ENCODE assay signal across 16 cellular contexts in genomic region chr17:32016231-32016630, GRCh38. TPM values are rescaled to one million over a fixed set of nuclear protein-coding genes. Genes with fewer than 3 reads are reported as not detected.
DNase-seq lines count a peak whose midpoint lies in the region; ATAC-seq and TF ChIP-seq lines count a peak whose summit lies in the region.
"Had no signal": no experiment of that assay in that cellular context is flagged by ENCODE, and none has a peak within 500 bp of the region (broad histone marks: within the 10 kb centered on the region; RNA-seq: fewer than 3 reads in every experiment).

No MANE protein-coding gene starts in this region.

- no peak overlapping the region for H2BK20ac ChIP-seq in H9 (ENCODE audit: low read depth, low read length, poor library complexity, severe bottlenecking)

- no peaks in the 10 kb centered on the region for H3K36me3 ChIP-seq in GM23338 (ENCODE audit: insufficient read depth)
- H3K36me3 ChIP-seq in naive thymus-derived CD4-positive, alpha-beta T cell (ENCODE audit: control insufficient read depth in 2 of 3, insufficient read depth in 3 of 3, low read length in 3 of 3), result peaks cover 0 to 11% (median 6%) of the 10 kb centered on the region in 3 experiments
- H3K36me3 ChIP-seq: uterus had no signal

- CTCF ChIA-PET in naive thymus-derived CD4-positive, alpha-beta T cell (lab: Charles Lee), result interaction anchor here (0.8 to 1.2 kb wide), 2 partner anchors 9 to 123 kb away, joined by 3 to 4 read pairs; partner anchors contain the start of gene LRRC37B

- H3K4me1 Mint-ChIP-seq in GM23338, result peaks cover 2% of the 10 kb centered on the region; the same call in 2 of the 3 replicates
- peaks cover 39% of the 10 kb centered on the region for H3K4me1 Mint-ChIP-seq in T-helper 2 cell treated with Interferon-gamma antibody and Interleukin-4, amounts not matched to agents 5 μg/mL and 100 μg/mL, for 36 hours (ENCODE audit: low read depth)
- peaks cover 24 to 63% (median 51%) of the 10 kb centered on the region in 7 donors for H3K4me1 Mint-ChIP-seq in naive thymus-derived CD4-positive, alpha-beta T cell
- H3K4me1 Mint-ChIP-seq in H9, result no peaks in the 10 kb centered on the region

- POLR2A ChIA-PET in naive thymus-derived CD4-positive, alpha-beta T cell (lab: Charles Lee), result no interaction called here

- H3K9me3 ChIP-seq in naive thymus-derived CD4-positive, alpha-beta T cell (ENCODE audit: control insufficient read depth in 2 of 3, low read length in 3 of 3), result no peaks in the 10 kb centered on the region
- H3K9me3 ChIP-seq in H9 (ENCODE audit: control insufficient read depth, low read depth, low read length), result no peaks in the 10 kb centered on the region
- H3K9me3 ChIP-seq: lower lobe of right lung, uterus had no signal

- no peaks in the 10 kb centered on the region for H3K23me2 ChIP-seq in H9 (ENCODE audit: insufficient read length, low read depth, low read length, poor library complexity, severe bottlenecking)

- intact Hi-C loops in naive thymus-derived CD4-positive, alpha-beta T cell (cut with micrococcal nuclease), result no loop called here

- WGBS in H9 (ENCODE audit: extremely low coverage, insufficient read length, low lambda C conversion rate), result no CpG with 5 or more reads among the region's 7 CpGs

- no peaks in the 10 kb centered on the region for H3F3A ChIP-seq in GM23338 (replicated peaks; ENCODE audit: low read depth)

- H2AK5ac ChIP-seq in H9 (ENCODE audit: insufficient read length, low read length), result no peak overlapping the region

- no peak overlapping the region for H3K4ac ChIP-seq in H9 (ENCODE audit: low read depth, low read length)

- H3K4me2 ChIP-seq in GM23338, result no peak overlapping the region
- H3K4me2 ChIP-seq in H9 (ENCODE audit: insufficient read depth, insufficient read length, low read length), result no peak overlapping the region

- H4K91ac ChIP-seq in H9 (ENCODE audit: insufficient read length, low read depth, low read length), result no peak overlapping the region

- H3K9ac ChIP-seq in H9 (ENCODE audit: extremely low read depth, insufficient read length, low read length), result no peak overlapping the region
- H3K9ac ChIP-seq: parathyroid adenoma had no signal

- no peaks in the 10 kb centered on the region for H3K9me2 ChIP-seq in GM23338 (ENCODE audit: insufficient read depth)

- no peak overlapping the region for H2BK15ac ChIP-seq in H9 (ENCODE audit: low read depth, low read length)

- no peak overlapping the region for H3K14ac ChIP-seq in H9 (ENCODE audit: insufficient read depth, low read length)

- no peak overlapping the region for H3K4me3 ChIP-seq in GM23338
- H3K4me3 ChIP-seq in naive thymus-derived CD4-positive, alpha-beta T cell (ENCODE audit: low read length), result no peak overlapping the region
- H3K4me3 ChIP-seq: hepatocyte, lower lobe of right lung, uterus had no signal

- ATAC-seq in GM23338 (no peak), HG02588 (IDR thresholded peaks at IDR 0.05; ENCODE audit: unreplicated experiment) (no peak)
- no peak for ATAC-seq in naive thymus-derived CD4-positive, alpha-beta T cell
- ATAC-seq: HCT116, lower lobe of right lung had no signal

- H3K27ac Mint-ChIP-seq in GM23338, result 0 out of 2 replicates have a peak overlapping the region, but pooled peaks have one; percentile 1
- peak overlapping the region; percentile 74 for H3K27ac Mint-ChIP-seq in T-helper 2 cell treated with Interferon-gamma antibody and Interleukin-4, amounts not matched to agents 5 μg/mL and 100 μg/mL, for 36 hours
- H3K27ac Mint-ChIP-seq in naive thymus-derived CD4-positive, alpha-beta T cell, result peak overlapping the region in 8 of 9 donors; percentile 4 to 76 (median 48)
- no peak overlapping the region for H3K27ac Mint-ChIP-seq in H9

- no peak overlapping the region for H3K56ac ChIP-seq in H9 (ENCODE audit: insufficient read length, low read depth, low read length)

- H4K5ac ChIP-seq in H9 (ENCODE audit: insufficient read length, low read depth, low read length), result no peak overlapping the region

- H3K36me3 Mint-ChIP-seq in GM23338 (ENCODE audit: low read depth) (peaks cover 10% of the 10 kb centered on the region), H9 (ENCODE audit: insufficient read depth in 1 of 3, low read depth in 3 of 3) (peaks cover 0 to 19% (median 10%) of the 10 kb centered on the region in 3 experiments; a peak in 5 of 7 replicates)
- peaks cover 27% of the 10 kb centered on the region for H3K36me3 Mint-ChIP-seq in T-helper 2 cell treated with Interferon-gamma antibody and Interleukin-4, amounts not matched to agents 5 μg/mL and 100 μg/mL, for 36 hours (ENCODE audit: low read depth)
- H3K36me3 Mint-ChIP-seq in naive thymus-derived CD4-positive, alpha-beta T cell, result peaks cover 0 to 30% (median 8%) of the 10 kb centered on the region in 5 donors

- no peaks in the 10 kb centered on the region for H3K79me1 ChIP-seq in H9 (ENCODE audit: insufficient read depth, low read depth, low read length, poor library complexity, severe bottlenecking)

- TF ChIP-seq CTCF in GM23338 (conservative IDR thresholded peaks at IDR 0.05; ENCODE audit: low read depth in 2 of 2) (no peak), H9 (conservative IDR thresholded peaks at IDR 0.05) (no peak)

- H4K20me1 ChIP-seq in GM23338 (replicated peaks; ENCODE audit: insufficient read depth) (peaks cover 25% of the 10 kb centered on the region), H9 (ENCODE audit: control insufficient read depth, insufficient read depth, insufficient read length) (no peaks in the 10 kb centered on the region)

- H3T11ph ChIP-seq in H9 (ENCODE audit: low read length), result no peak overlapping the region

- no peak overlapping the region for H3K23ac ChIP-seq in H9 (ENCODE audit: insufficient read length, low read depth, low read length)

- H3K27ac ChIP-seq in GM23338 (ENCODE audit: low read depth) (peak overlapping the region; percentile 52; the same call in 1 of the 2 replicates), H9 (ENCODE audit: insufficient read length, low read depth, low read length) (no peak overlapping the region)
- H3K27ac ChIP-seq in naive thymus-derived CD4-positive, alpha-beta T cell (ENCODE audit: low read depth, low read length), result no peak overlapping the region
- H3K27ac ChIP-seq: hepatocyte, lower lobe of right lung, uterus had no signal

- H3K79me2 ChIP-seq in GM23338 (replicated peaks; ENCODE audit: insufficient read depth) (peaks cover 74% of the 10 kb centered on the region), H9 (ENCODE audit: insufficient read depth, low read length) (peaks cover 3% of the 10 kb centered on the region; the same call in 1 of the 2 replicates)

- H3K18ac ChIP-seq in H9 (ENCODE audit: insufficient read length, low read depth, low read length), result no peak overlapping the region

- H2BK5ac ChIP-seq in H9 (ENCODE audit: insufficient read length, low read length), result no peak overlapping the region

- H3K4me1 ChIP-seq in GM23338 (ENCODE audit: insufficient read depth) (peaks cover 4% of the 10 kb centered on the region), H9 (ENCODE audit: insufficient read depth, low read length) (no peaks in the 10 kb centered on the region)
- H3K4me1 ChIP-seq in naive thymus-derived CD4-positive, alpha-beta T cell (ENCODE audit: control insufficient read depth in 2 of 2, insufficient read depth in 2 of 2, low read length in 2 of 2), result peaks cover 0 to 8% of the 10 kb centered on the region in 2 donors
- H3K4me1 ChIP-seq: uterus had no signal

- DNase-seq in CD1c-positive myeloid dendritic cell (ENCODE audit: extremely low spot score) (peak; percentile 64), GM23338 (ENCODE audit: low spot score) (no peak), H9 (no peak), NCI-H524 treated with DMSO at 0.1 percent for 48 hours (lab: John Stamatoyannopoulos, UW) (no peak)
- DNase-seq in T-helper 2 cell treated with Interferon-gamma antibody and Interleukin-4, amounts not matched to agents 5 μg/mL and 100 μg/mL, for 36 hours (ENCODE audit: low spot score), result no peak
- no peak for DNase-seq in naive thymus-derived CD4-positive, alpha-beta T cell
- DNase-seq: activated naive CD4-positive, alpha-beta T cell; islet precursor cell; Karpas-422; lower lobe of right lung; stimulated activated CD4-positive, alpha-beta T cell treated with anti-CD3 and anti-CD28 coated beads, Interleukin-1b, Interleukin-23, amount 100 ng/mL, for 48 hours; uterus had no signal

- H2AFZ ChIP-seq in GM23338, result no peak overlapping the region
- no peak overlapping the region for H2AFZ ChIP-seq in H9 (ENCODE audit: low read length)
- H2AFZ ChIP-seq: hepatocyte had no signal

- H4K8ac ChIP-seq in H9 (replicated peaks; ENCODE audit: insufficient read length, low read depth, low read length), result no peak overlapping the region

- no peak overlapping the region for H2BK120ac ChIP-seq in H9 (ENCODE audit: low read depth, low read length, poor library complexity, severe bottlenecking)

- no peak overlapping the region for H2BK12ac ChIP-seq in H9 (ENCODE audit: insufficient read length, low read depth, low read length)

- no peaks in the 10 kb centered on the region for H3K27me3 ChIP-seq in GM23338 (ENCODE audit: insufficient read depth)
- H3K27me3 ChIP-seq in naive thymus-derived CD4-positive, alpha-beta T cell (ENCODE audit: control insufficient read depth in 2 of 2, insufficient read depth in 2 of 2, low read length in 2 of 2), result no peaks in the 10 kb centered on the region
- no peaks in the 10 kb centered on the region for H3K27me3 ChIP-seq in H9 (ENCODE audit: insufficient read depth, low read length)
- H3K27me3 ChIP-seq: hepatocyte, uterus had no signal

- H3K4me3 Mint-ChIP-seq in GM23338 (no peak overlapping the region), H9 (no peak overlapping the region)
- peak overlapping the region; percentile 62 for H3K4me3 Mint-ChIP-seq in T-helper 2 cell treated with Interferon-gamma antibody and Interleukin-4, amounts not matched to agents 5 μg/mL and 100 μg/mL, for 36 hours
- peak overlapping the region in 7 of 10 donors; percentile 20 to 62 (median 50) for H3K4me3 Mint-ChIP-seq in naive thymus-derived CD4-positive, alpha-beta T cell

- H3K9me3 Mint-ChIP-seq in GM23338 (no peaks in the 10 kb centered on the region), H9 (no peaks in the 10 kb centered on the region)
- H3K9me3 Mint-ChIP-seq in T-helper 2 cell treated with Interferon-gamma antibody and Interleukin-4, amounts not matched to agents 5 μg/mL and 100 μg/mL, for 36 hours, result no peaks in the 10 kb centered on the region
- H3K9me3 Mint-ChIP-seq in naive thymus-derived CD4-positive, alpha-beta T cell, result no peaks in the 10 kb centered on the region

- H3K27me3 Mint-ChIP-seq in GM23338 (ENCODE audit: insufficient read depth, low read depth, poor library complexity), result no peaks in the 10 kb centered on the region
- H3K27me3 Mint-ChIP-seq in T-helper 2 cell treated with Interferon-gamma antibody and Interleukin-4, amounts not matched to agents 5 μg/mL and 100 μg/mL, for 36 hours (ENCODE audit: low read depth), result no peaks in the 10 kb centered on the region
- H3K27me3 Mint-ChIP-seq in naive thymus-derived CD4-positive, alpha-beta T cell, result no peaks in the 10 kb centered on the region
- H3K27me3 Mint-ChIP-seq in H9 (ENCODE audit: low read depth), result no peaks in the 10 kb centered on the region

RNA-seq across cellular contexts. Expression of gene LRRC37B, which starts 9.0 kb away (rescaled TPM):
- total RNA-seq in GM23338 (2014; rRNA removed; shearing (Covaris generic)), result 14.3 and 24.3 TPM in 2 replicates
- polyA plus RNA-seq in GM23338 (2016; fragmentation: Nextera tagmentation; extraction: Ambion mirVana), result 21.4 and 22.5 TPM in 2 replicates
- 10 to 100 TPM; 42.1 to 69.9 (median 56.2) TPM for total RNA-seq in naive thymus-derived CD4-positive, alpha-beta T cell
- polyA plus RNA-seq in naive thymus-derived CD4-positive, alpha-beta T cell, result 10 to 100 TPM in 1 of 2 donors, 1 to 10 TPM in 1; 7.3 to 17.5 TPM
- 17.9 and 19.1 TPM in 2 replicates for total RNA-seq in H9 (2021)

Comparison
In these comparisons a context has a peak if more than half of its experiments do, and no peak if none do; other contexts are left out.
1. H3K27ac Mint-ChIP-seq: peak in GM23338 (single experiment), T-helper 2 cell treated with Interferon-gamma antibody and Interleukin-4, amounts not matched to agents 5 μg/mL and 100 μg/mL, for 36 hours (single experiment) and naive thymus-derived CD4-positive, alpha-beta T cell (8 of 9); none in H9 (0 of 3).
2. H3K4me3 Mint-ChIP-seq: peak in T-helper 2 cell treated with Interferon-gamma antibody and Interleukin-4, amounts not matched to agents 5 μg/mL and 100 μg/mL, for 36 hours (single experiment) and naive thymus-derived CD4-positive, alpha-beta T cell (7 of 10); none in GM23338 (single experiment) and H9 (0 of 2).